ENCODE assay signal across 1 cellular context in the genomic region with DNA sequence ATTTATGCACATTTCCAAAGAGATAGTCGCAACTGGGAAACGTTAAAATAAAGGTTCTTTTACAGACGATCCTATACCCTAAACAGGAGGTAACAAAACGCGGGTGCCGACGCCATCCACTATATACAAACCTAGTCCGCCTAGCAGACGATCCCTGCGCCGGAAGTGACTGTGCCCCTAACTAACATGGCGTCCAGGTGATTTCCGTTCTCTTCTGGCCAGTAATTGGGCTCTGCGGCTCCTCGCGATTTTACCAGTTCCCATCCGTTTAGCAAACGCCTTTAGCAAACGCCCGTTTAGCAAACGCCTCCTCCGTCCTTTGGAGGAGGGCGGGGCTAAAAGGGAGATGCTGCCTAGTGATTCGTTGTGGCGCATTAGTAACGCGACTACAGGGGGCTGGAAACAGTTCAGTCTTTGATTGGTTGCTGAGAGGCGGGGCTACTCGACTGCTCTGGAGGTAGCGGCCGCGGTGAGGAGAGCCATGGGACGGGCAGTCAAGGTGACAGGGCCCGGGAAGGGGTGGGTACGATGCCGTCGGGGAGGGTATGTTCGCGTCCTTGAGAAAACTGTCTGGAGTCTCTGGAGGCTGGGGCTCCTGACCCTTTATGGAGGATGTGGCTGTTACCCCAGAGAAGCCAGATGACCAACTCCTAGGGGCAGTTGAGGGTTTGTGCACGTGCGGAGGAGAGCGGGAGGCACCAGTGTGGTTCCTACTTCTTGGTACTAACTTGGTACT.
TF ChIP-seq lines count a peak whose summit lies in the region.

TSS of gene LYRM7 (plus strand) at position 405 of the 736 bp plus-strand sequence. CDS start at position 482, 77 bp downstream.

TF ChIP-seq in GM12878, 131 proteins besides CTCF, POLR2A, EP300 and RAD21 (continued from another document):
- TF ChIP-seq RUNX3 (IDR thresholded peaks at IDR 0.05; ENCODE audit: low read length) (no peak), ZSCAN29 (IDR thresholded peaks at IDR 0.05) (no peak), EZH2 (IDR thresholded peaks at IDR 0.05; ENCODE audit: borderline replicate concordance, control insufficient read depth, low read depth, low read length) (no peak), BRCA1 (IDR thresholded peaks at IDR 0.05; ENCODE audit: low read depth, low read length) (peak; percentile 86), ELK1 (IDR thresholded peaks at IDR 0.05; ENCODE audit: low read depth, low read length) (0 out of 2 replicates have a peak, but pooled peaks have one; percentile 46), HCFC1 (IDR thresholded peaks at IDR 0.05; ENCODE audit: low read length) (peak; percentile 83), SRF (IDR thresholded peaks at IDR 0.05; ENCODE audit: low read depth in 2 of 2, low read length in 2 of 2) (peak in 1 of 2 experiments; percentile 10; a peak in 1 of 4 replicates), YBX1 (IDR thresholded peaks at IDR 0.05) (no peak), TAF1 (IDR thresholded peaks at IDR 0.05; ENCODE audit: borderline replicate concordance, low read depth, low read length) (no peak), MXI1 (IDR thresholded peaks at IDR 0.05; ENCODE audit: low read depth, low read length) (peak; percentile 80), EED (IDR thresholded peaks at IDR 0.05; ENCODE audit: low read depth) (no peak), FOXK2 (IDR thresholded peaks at IDR 0.05) (no peak), RFX5 (IDR thresholded peaks at IDR 0.05; ENCODE audit: low read depth, low read length) (peak; percentile 89), NBN (IDR thresholded peaks at IDR 0.05) (no peak; the same call in none of the 2 replicates), ZNF622 (IDR thresholded peaks at IDR 0.05) (no peak), KLF5 (IDR thresholded peaks at IDR 0.05; ENCODE audit: partially characterized antibody) (no peak), KAT2A (conservative IDR thresholded peaks at IDR 0.05; ENCODE audit: control insufficient read depth, low read depth, low read length) (no peak), BACH1 (IDR thresholded peaks at IDR 0.05; ENCODE audit: borderline replicate concordance) (no peak), POLR2AphosphoS5 (IDR thresholded peaks at IDR 0.05; ENCODE audit: low read length) (peak; percentile 77), NKRF (conservative IDR thresholded peaks at IDR 0.05) (peak; percentile 82), PML (IDR thresholded peaks at IDR 0.05; ENCODE audit: low read length) (peak; percentile 78; the same call in 1 of the 2 replicates), NRF1 (conservative IDR thresholded peaks at IDR 0.05; ENCODE audit: low read depth, low read length) (no peak), RAD51 (IDR thresholded peaks at IDR 0.05) (no peak), TARDBP (IDR thresholded peaks at IDR 0.05; ENCODE audit: borderline replicate concordance) (no peak), RELA (IDR thresholded peaks at IDR 0.05; ENCODE audit: borderline replicate concordance, partially characterized antibody) (no peak), SIN3A (IDR thresholded peaks at IDR 0.05; ENCODE audit: low read depth, low read length) (peak; percentile 82), USF1 (IDR thresholded peaks at IDR 0.05; ENCODE audit: borderline replicate concordance, extremely low read length, insufficient read depth, low read depth, low read length) (no peak), HDAC6 (IDR thresholded peaks at IDR 0.05; ENCODE audit: unreplicated experiment) (no peak), STAT3 (IDR thresholded peaks at IDR 0.05; ENCODE audit: low read depth, low read length) (no peak)
- TF ChIP-seq, protein P1, sequence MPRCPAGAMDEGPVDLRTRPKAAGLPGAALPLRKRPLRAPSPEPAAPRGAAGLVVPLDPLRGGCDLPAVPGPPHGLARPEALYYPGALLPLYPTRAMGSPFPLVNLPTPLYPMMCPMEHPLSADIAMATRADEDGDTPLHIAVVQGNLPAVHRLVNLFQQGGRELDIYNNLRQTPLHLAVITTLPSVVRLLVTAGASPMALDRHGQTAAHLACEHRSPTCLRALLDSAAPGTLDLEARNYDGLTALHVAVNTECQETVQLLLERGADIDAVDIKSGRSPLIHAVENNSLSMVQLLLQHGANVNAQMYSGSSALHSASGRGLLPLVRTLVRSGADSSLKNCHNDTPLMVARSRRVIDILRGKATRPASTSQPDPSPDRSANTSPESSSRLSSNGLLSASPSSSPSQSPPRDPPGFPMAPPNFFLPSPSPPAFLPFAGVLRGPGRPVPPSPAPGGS (IDR thresholded peaks at IDR 0.05; ENCODE audit: borderline replicate concordance, insufficient read depth, low read depth, low read length, poor library complexity, severe bottlenecking), result no peak
